Comparison of ENCODE assay signal across 8 cellular contexts in the genomic region with DNA sequence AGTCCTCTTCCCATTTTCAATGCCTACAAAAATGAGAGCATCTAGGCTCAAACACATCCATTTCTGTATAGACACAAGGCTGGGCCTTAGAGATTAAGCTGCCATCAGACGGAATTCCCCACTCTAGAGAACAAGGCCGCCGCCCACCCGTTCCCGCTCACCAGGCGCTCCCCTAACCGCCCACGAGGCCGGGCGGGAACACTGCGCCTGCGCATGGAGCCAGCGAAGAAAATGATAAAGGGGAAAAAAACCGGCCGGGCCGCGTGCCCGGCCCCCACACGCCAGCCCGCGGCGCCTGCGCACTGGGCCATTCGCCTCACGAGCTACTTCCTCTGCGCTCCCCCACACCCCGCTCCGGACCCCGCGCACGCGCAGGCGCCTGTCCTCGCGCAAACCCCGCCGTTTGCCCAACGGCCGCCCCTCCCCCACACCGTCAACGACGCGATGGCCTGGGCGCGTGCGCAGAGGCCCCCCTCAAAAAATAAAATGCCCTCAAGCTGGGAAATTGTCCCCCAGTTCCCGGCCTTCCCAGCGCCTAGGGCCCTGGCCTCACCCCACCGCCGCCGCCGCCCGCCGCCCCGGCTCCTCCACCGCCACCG.
DNase-seq lines count a peak whose midpoint lies in the region; ATAC-seq lines count a peak whose summit lies in the region.

No MANE protein-coding gene starts in this region.

- DNase-seq in AG08396 (ENCODE audit: low spot score) = peak; percentile 99
- peak; percentile 71 to 100 (median 99) for DNase-seq in HUDEP-2 (lab: John Stamatoyannopoulos, UW; ENCODE audit: unreplicated experiment in 76 of 76)
- peak; percentile 89 to 99 for DNase-seq in NOMO-1 (lab: John Stamatoyannopoulos, UW; ENCODE audit: unreplicated experiment in 2 of 2)
- DNase-seq in activated CD8-positive, alpha-beta memory T cell treated with anti-CD3 and anti-CD28 coated beads for 4 hours (ENCODE audit: low read depth in 2 of 2) = peak; percentile 98
- DNase-seq in effector CD8-positive, alpha-beta T cell (lab: John Stamatoyannopoulos, UW) = peak; percentile 97
- peak; percentile 95 for DNase-seq in medulla oblongata (ENCODE audit: extremely low spot score)
- peak; percentile 98 to 99 (median 98) for DNase-seq in stimulated activated CD4-positive, alpha-beta T cell treated with anti-CD3 and anti-CD28 coated beads, TNF-alpha, amount 100 ng/mL, for 4 hours (ENCODE audit: low read depth in 3 of 3)

- peak; percentile 31 for ATAC-seq in GM19372 (IDR thresholded peaks at IDR 0.05; ENCODE audit: low read depth, unreplicated experiment)

Comparison
In these comparisons a context has a peak if more than half of its experiments do, and no peak if none do; other contexts are left out.
1. Peak in every context shown above with its lines: DNase-seq and ATAC-seq.